10 cellular contexts compared by ENCODE assay signal in the genomic region with DNA sequence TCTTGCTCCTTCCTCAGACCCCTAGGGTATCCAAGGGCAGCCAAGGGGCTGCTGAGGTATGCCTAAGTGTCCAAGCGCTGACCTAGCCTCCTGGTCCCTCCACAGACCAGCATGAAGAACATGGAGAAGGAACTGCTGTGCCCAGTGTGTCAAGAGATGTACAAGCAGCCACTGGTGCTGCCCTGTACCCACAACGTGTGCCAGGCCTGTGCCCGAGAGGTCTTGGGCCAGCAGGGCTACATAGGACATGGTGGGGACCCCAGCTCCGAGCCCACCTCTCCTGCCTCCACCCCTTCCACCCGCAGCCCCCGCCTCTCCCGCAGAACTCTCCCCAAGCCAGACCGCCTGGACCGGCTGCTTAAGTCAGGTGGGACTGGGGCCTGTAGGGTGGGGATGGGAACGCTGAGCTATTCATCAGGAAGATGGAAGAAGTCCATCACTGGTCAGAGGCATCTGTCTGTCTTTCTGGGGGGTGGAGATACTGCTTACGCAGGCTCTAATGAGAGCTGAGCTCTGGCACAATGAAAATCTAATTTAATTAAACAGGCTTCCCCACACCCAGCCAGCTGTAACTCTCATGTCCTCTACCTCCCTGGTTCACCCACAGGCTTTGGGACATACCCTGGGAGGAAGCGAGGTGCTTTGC. TPM values are rescaled to one million over a fixed set of nuclear protein-coding genes. Genes with fewer than 3 reads are reported as not detected.
DNase-seq lines count a peak whose midpoint lies in the region; ATAC-seq, FAIRE-seq and TF ChIP-seq lines count a peak whose summit lies in the region.
"Had no signal": no experiment of that assay in that cellular context is flagged by ENCODE, and none has a peak within 500 bp of the region (broad histone marks: within the 10 kb centered on the region; RNA-seq: fewer than 3 reads in every experiment).

No MANE protein-coding gene starts in this region.

- H3K9me3 Mint-ChIP-seq in activated CD8-positive, alpha-beta T cell treated with anti-CD3 and anti-CD28 coated beads for 36 hours: no peaks in the 10 kb centered on the region

- intact Hi-C loops in activated CD8-positive, alpha-beta T cell treated with anti-CD3 and anti-CD28 coated beads for 36 hours (cut with micrococcal nuclease): loop anchor here (5.0 kb wide), 1 partner anchor 52 kb away; no protein-coding TSS in a partner anchor
- intact Hi-C loops in transverse colon (cut with DNase I; ENCODE audit: low total_unique reads): no loop called here

- POLR2A ChIA-PET in activated CD8-positive, alpha-beta T cell treated with anti-CD3 and anti-CD28 coated beads for 36 hours (lab: Charles Lee): interaction anchor here (0.6 to 6.9 kb wide), 8 partner anchors 9 to 90 kb away, joined by 3 to 57 read pairs (median 6); no protein-coding TSS in a partner anchor

- peaks cover 21% of the 10 kb centered on the region for H3K36me3 Mint-ChIP-seq in activated CD8-positive, alpha-beta T cell treated with anti-CD3 and anti-CD28 coated beads for 36 hours (ENCODE audit: low read depth)

- H3K4me1 ChIP-seq in transverse colon: peaks cover 15 to 31% (median 25%) of the 10 kb centered on the region in 4 donors

- in situ Hi-C loops in transverse colon (cut with MboI; ENCODE audit: low pct_ligation_motif_present in 1 of 4, low pct_unique_long_range_greater_than_20kb in 1 of 4, low sequenced_read_pairs in 3 of 4): no loop called here

- TF ChIP-seq CTCF in activated CD8-positive, alpha-beta T cell treated with anti-CD3 and anti-CD28 coated beads for 36 hours (IDR thresholded peaks at IDR 0.05): no peak
- TF ChIP-seq CTCF in transverse colon (IDR thresholded peaks at IDR 0.05): no peak

- H3K27ac Mint-ChIP-seq in activated CD8-positive, alpha-beta T cell treated with anti-CD3 and anti-CD28 coated beads for 36 hours: no peak overlapping the region

- WGBS in transverse colon (ENCODE audit: low coverage in 1 of 2), 2 donors: 86 to 100% methylated on average over 1 to 12 of the region's 12 CpGs

- TF ChIP-seq POLR2A in transverse colon (IDR thresholded peaks at IDR 0.05): no peak
- TF ChIP-seq POLR2A in H54 (IDR thresholded peaks at IDR 0.05; ENCODE audit: low read depth, low read length): no peak

- no peak overlapping the region for H3K27ac ChIP-seq in transverse colon

- peaks cover 43% of the 10 kb centered on the region for H3K4me1 Mint-ChIP-seq in activated CD8-positive, alpha-beta T cell treated with anti-CD3 and anti-CD28 coated beads for 36 hours (ENCODE audit: low read depth)

- FAIRE-seq in H54 (lab: Jason Lieb, UNC): no peak

- H3K36me3 ChIP-seq in transverse colon: no peaks in the 10 kb centered on the region

- ATAC-seq in activated CD8-positive, alpha-beta T cell treated with anti-CD3 and anti-CD28 coated beads for 36 hours: no peak

- H3K4me3 ChIP-seq in iPS-18c (ENCODE audit: insufficient read depth, low read depth, low read length) (peak overlapping the region; percentile 64; the same call in 1 of the 2 replicates), transverse colon (no peak overlapping the region)

- peak overlapping the region; percentile 96 for H3K4me3 Mint-ChIP-seq in activated CD8-positive, alpha-beta T cell treated with anti-CD3 and anti-CD28 coated beads for 36 hours

- TF ChIP-seq EP300 in transverse colon (IDR thresholded peaks at IDR 0.05; ENCODE audit: low read depth): no peak

- H3K27me3 Mint-ChIP-seq in activated CD8-positive, alpha-beta T cell treated with anti-CD3 and anti-CD28 coated beads for 36 hours: no peaks in the 10 kb centered on the region

- CTCF ChIA-PET in activated CD8-positive, alpha-beta T cell treated with anti-CD3 and anti-CD28 coated beads for 36 hours (lab: Charles Lee): interaction anchor here (1.2 to 13.3 kb wide), 16 partner anchors 9 to 90 kb away, joined by 3 to 312 read pairs (median 10); partner anchors contain the start of genes DPM3, MTX1, SCAMP3 and SLC50A1

- no peaks in the 10 kb centered on the region for H3K9me3 ChIP-seq in iPS-18c (ENCODE audit: control insufficient read depth, insufficient read depth, low read length)
- H3K9me3 ChIP-seq in transverse colon: no peaks in the 10 kb centered on the region

- DNase-seq in activated T-cell treated with anti-CD3 and anti-CD28 coated beads, Interleukin-2, amount 50 U/mL, for 1 hour: peak; percentile 20
- DNase-seq in activated T-cell treated with anti-CD3 and anti-CD28 coated beads for 4 hours: no peak
- DNase-seq in activated CD8-positive, alpha-beta T cell treated with anti-CD3 and anti-CD28 coated beads for 36 hours: no peak
- DNase-seq in transverse colon: peak; percentile 11
- no peak for DNase-seq in H54 (ENCODE audit: insufficient read length, low spot score)
- DNase-seq in EL: no peak
- DNase-seq in DMS79 (lab: John Stamatoyannopoulos, UW): no peak
- DNase-seq: activated CD4-positive, alpha-beta T cell treated with anti-CD3 and anti-CD28 coated beads, Interleukin-2, amount 50 U/mL, for 1 hour; effector memory CD4-positive, alpha-beta T cell had no signal

- H3K27me3 ChIP-seq in transverse colon: peaks cover 6% of the 10 kb centered on the region

RNA-seq across cellular contexts. Expression of gene TRIM46, which starts 1.8 kb away (rescaled TPM):
- total RNA-seq in activated CD8-positive, alpha-beta T cell treated with anti-CD3 and anti-CD28 coated beads for 36 hours: 1 to 10 TPM; 5.8 to 6.1 TPM
- total RNA-seq in transverse colon: under 1 TPM in 2 of 4 donors, not detected in 2; 0.41 to 0.48 TPM

RNA-seq across cellular contexts. Expression of gene KRTCAP2, which starts 2.3 kb away (rescaled TPM):
- 100 to 1,000 TPM; 124 to 125 TPM for total RNA-seq in activated CD8-positive, alpha-beta T cell treated with anti-CD3 and anti-CD28 coated beads for 36 hours
- total RNA-seq in transverse colon: 100 to 1,000 TPM; 106 to 240 (median 131) TPM

RNA-seq across cellular contexts. Expression of gene THBS3, which starts 32.3 kb away (rescaled TPM):
- 10 to 100 TPM; 11.1 to 12.0 TPM for total RNA-seq in activated CD8-positive, alpha-beta T cell treated with anti-CD3 and anti-CD28 coated beads for 36 hours
- 10 to 100 TPM; 19.2 to 37.8 (median 27.0) TPM for total RNA-seq in transverse colon

RNA-seq across cellular contexts. Expression of gene MTX1, which starts 33.1 kb away (rescaled TPM):
- total RNA-seq in activated CD8-positive, alpha-beta T cell treated with anti-CD3 and anti-CD28 coated beads for 36 hours: 10 to 100 TPM; 59.2 to 61.0 TPM
- total RNA-seq in transverse colon: 10 to 100 TPM; 24.3 to 64.0 (median 46.0) TPM

RNA-seq across cellular contexts. Expression of gene DPM3, which starts 35.1 kb away (rescaled TPM):
- 10 to 100 TPM; 37.1 to 38.1 TPM for total RNA-seq in activated CD8-positive, alpha-beta T cell treated with anti-CD3 and anti-CD28 coated beads for 36 hours
- 100 to 1,000 TPM in 1 of 4 donors, 10 to 100 TPM in 2, 1 to 10 TPM in 1; 7.2 to 130 (median 62.6) TPM for total RNA-seq in transverse colon

Comparison
In these comparisons a context has a peak if more than half of its experiments do, and no peak if none do; other contexts are left out.
1. DNase-seq: peak in activated T-cell treated with anti-CD3 and anti-CD28 coated beads, Interleukin-2, amount 50 U/mL, for 1 hour (single experiment) and transverse colon (single experiment); none in activated T-cell treated with anti-CD3 and anti-CD28 coated beads for 4 hours (single experiment), activated CD8-positive, alpha-beta T cell treated with anti-CD3 and anti-CD28 coated beads for 36 hours (single experiment), H54 (single experiment), EL (single experiment) and DMS79 (single experiment).
2. RNA of gene TRIM46, which starts 1.8 kb away (total RNA-seq): 5.8 to 6.1 TPM in activated CD8-positive, alpha-beta T cell treated with anti-CD3 and anti-CD28 coated beads for 36 hours; 0.41 to 0.48 TPM in transverse colon; every median in the first group is over 4 times any median in the second.